1 cellular context compared by ENCODE assay signal in the genomic region with DNA sequence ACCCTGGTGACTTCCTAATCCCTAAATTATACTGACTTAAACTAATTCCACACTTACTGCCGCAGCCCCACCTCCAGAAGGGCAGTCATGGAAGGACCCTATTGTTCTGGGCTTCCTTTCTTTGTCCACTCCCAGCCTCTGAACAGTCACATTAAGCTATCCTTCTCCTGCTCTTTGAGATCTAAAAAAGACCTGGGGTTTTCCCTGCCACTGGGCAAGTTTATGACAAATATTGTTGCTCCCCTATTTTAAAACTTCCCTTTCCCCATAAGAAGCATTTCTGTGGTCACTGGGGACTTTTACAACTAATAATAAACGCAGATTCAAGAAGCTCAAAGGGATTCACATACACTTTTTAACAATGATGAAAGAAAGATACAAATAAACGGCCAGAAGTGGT.
TF ChIP-seq lines count a peak whose summit lies in the region.

No MANE protein-coding gene starts in this region.

TF ChIP-seq in H1, 55 proteins besides CTCF, POLR2A, EP300 and RAD21:
- TF ChIP-seq HDAC6 (IDR thresholded peaks at IDR 0.05; ENCODE audit: low read depth, low read length) (no peak), CBX8 (IDR thresholded peaks at IDR 0.05; ENCODE audit: borderline replicate concordance, low read depth, low read length) (no peak), BACH1 (IDR thresholded peaks at IDR 0.05; ENCODE audit: low read length) (no peak), YY1 (IDR thresholded peaks at IDR 0.05; ENCODE audit: low read depth, low read length) (no peak), SIX5 (IDR thresholded peaks at IDR 0.05; ENCODE audit: low read depth, low read length) (no peak), RFX5 (IDR thresholded peaks at IDR 0.05; ENCODE audit: borderline replicate concordance, low read depth, low read length) (no peak), PHF8 (conservative IDR thresholded peaks at IDR 0.05; ENCODE audit: low read depth, low read length) (no peak), SUZ12 (IDR thresholded peaks at IDR 0.05; ENCODE audit: low read length) (no peak)
TF ChIP-seq in H1: peak in this region for 0.
